8 cellular contexts compared by ENCODE assay signal in genomic region chr9:136944094-136944518, GRCh38. TPM values are rescaled to one million over a fixed set of nuclear protein-coding genes. Genes with fewer than 3 reads are reported as not detected.
DNase-seq lines count a peak whose midpoint lies in the region; ATAC-seq and TF ChIP-seq lines count a peak whose summit lies in the region.

No MANE protein-coding gene starts in this region.

- H3K27me3 Mint-ChIP-seq in CD8-positive, alpha-beta T cell (ENCODE audit: low read depth) = no peaks in the 10 kb centered on the region
- no peaks in the 10 kb centered on the region for H3K27me3 Mint-ChIP-seq in activated T-helper 1 cell treated with anti-CD3 and anti-CD28 coated beads, Interleukin-12 subunit alpha, Interleukin-12 subunit beta, Interleukin-2, Interleukin-4 antibody, amounts not matched to agents 30 ng/mL and 10 ng/mL and 1 ng/mL, durations not matched to agents 14 hours and 24 hours and 36 hours (ENCODE audit: insufficient read depth)

- no peaks in the 10 kb centered on the region for H3K9me3 Mint-ChIP-seq in CD8-positive, alpha-beta T cell
- H3K9me3 Mint-ChIP-seq in activated T-helper 1 cell treated with anti-CD3 and anti-CD28 coated beads, Interleukin-12 subunit alpha, Interleukin-12 subunit beta, Interleukin-2, Interleukin-4 antibody, amounts not matched to agents 30 ng/mL and 10 ng/mL and 1 ng/mL, durations not matched to agents 14 hours and 24 hours and 36 hours = no peaks in the 10 kb centered on the region

- peak overlapping the region; percentile 48 for H3K27ac ChIP-seq in CD8-positive, alpha-beta T cell (ENCODE audit: low read depth, low read length)

- CTCF ChIA-PET in CD8-positive, alpha-beta T cell (lab: Charles Lee) = interaction anchor here (0.8 to 1.8 kb wide), 8 partner anchors 10 to 167 kb away, joined by 3 to 6 read pairs (median 4); no protein-coding TSS in a partner anchor

- intact Hi-C loops in CD8-positive, alpha-beta T cell (cut with DNase I, micrococcal nuclease) = loop anchor here (1.0 to 2.0 kb wide), 11 partner anchors 34 to 279 kb away; partner anchors contain the start of genes TMEM141 (in 2 of the 2), TRAF2 (in 2 of the 2), ABCA2 (in 1 of the 2) and AJM1 (in 1 of the 2)
- intact Hi-C loops in activated T-helper 1 cell treated with anti-CD3 and anti-CD28 coated beads, Interleukin-12 subunit alpha, Interleukin-12 subunit beta, Interleukin-2, Interleukin-4 antibody, amounts not matched to agents 30 ng/mL and 10 ng/mL and 1 ng/mL, durations not matched to agents 14 hours and 24 hours and 36 hours (cut with micrococcal nuclease) = loop anchor here (1.0 kb wide), 6 partner anchors 34 to 137 kb away; partner anchors contain the start of genes AJM1, PAXX and RABL6

- H3K36me3 ChIP-seq in CD8-positive, alpha-beta T cell (ENCODE audit: insufficient read depth, low read length) = peaks cover 27% of the 10 kb centered on the region

- no peaks in the 10 kb centered on the region for H3K9me3 ChIP-seq in CD8-positive, alpha-beta T cell (ENCODE audit: low read length)

- POLR2A ChIA-PET in CD8-positive, alpha-beta T cell (lab: Charles Lee) = interaction anchor here (0.7 to 1.6 kb wide), 9 partner anchors 41 to 142 kb away, joined by 3 to 7 read pairs (median 4); partner anchors contain the start of genes AJM1, CLIC3, MAN1B1 and PAXX

- peak in 1 of 7 experiments; percentile 31 for DNase-seq in CD8-positive, alpha-beta T cell
- DNase-seq in GM19240 (ENCODE audit: insufficient read length, low spot score) (peak; percentile 65), glomerular visceral epithelial cell (ENCODE audit: extremely low spot score) (peak; percentile 58), retina (peak; percentile 58), NCI-H2107 (lab: John Stamatoyannopoulos, UW) (no peak), OCI-M2 (lab: John Stamatoyannopoulos, UW; ENCODE audit: unreplicated experiment) (no peak)
- no peak for DNase-seq in activated T-helper 1 cell treated with anti-CD3 and anti-CD28 coated beads, Interleukin-12 subunit alpha, Interleukin-12 subunit beta, Interleukin-2, Interleukin-4 antibody, amounts not matched to agents 30 ng/mL and 10 ng/mL and 1 ng/mL, durations not matched to agents 14 hours and 24 hours and 36 hours (ENCODE audit: low spot score)

- no peaks in the 10 kb centered on the region for H3K27me3 ChIP-seq in CD8-positive, alpha-beta T cell (ENCODE audit: insufficient read depth, low read length)

- TF ChIP-seq CTCF in CD8-positive, alpha-beta T cell (IDR thresholded peaks at IDR 0.05) = no peak

- H3K4me3 ChIP-seq in CD8-positive, alpha-beta T cell (ENCODE audit: low read depth, low read length) = peak overlapping the region; percentile 63

- no peak overlapping the region for H3K27ac Mint-ChIP-seq in CD8-positive, alpha-beta T cell
- peak overlapping the region; percentile 86 for H3K27ac Mint-ChIP-seq in activated T-helper 1 cell treated with anti-CD3 and anti-CD28 coated beads, Interleukin-12 subunit alpha, Interleukin-12 subunit beta, Interleukin-2, Interleukin-4 antibody, amounts not matched to agents 30 ng/mL and 10 ng/mL and 1 ng/mL, durations not matched to agents 14 hours and 24 hours and 36 hours

- H3K36me3 Mint-ChIP-seq in CD8-positive, alpha-beta T cell = peaks cover 36% of the 10 kb centered on the region
- peaks cover 15% of the 10 kb centered on the region for H3K36me3 Mint-ChIP-seq in activated T-helper 1 cell treated with anti-CD3 and anti-CD28 coated beads, Interleukin-12 subunit alpha, Interleukin-12 subunit beta, Interleukin-2, Interleukin-4 antibody, amounts not matched to agents 30 ng/mL and 10 ng/mL and 1 ng/mL, durations not matched to agents 14 hours and 24 hours and 36 hours (ENCODE audit: low read depth)

- H3K4me1 Mint-ChIP-seq in CD8-positive, alpha-beta T cell (ENCODE audit: low read depth) = peaks cover 10% of the 10 kb centered on the region
- H3K4me1 Mint-ChIP-seq in activated T-helper 1 cell treated with anti-CD3 and anti-CD28 coated beads, Interleukin-12 subunit alpha, Interleukin-12 subunit beta, Interleukin-2, Interleukin-4 antibody, amounts not matched to agents 30 ng/mL and 10 ng/mL and 1 ng/mL, durations not matched to agents 14 hours and 24 hours and 36 hours (ENCODE audit: low read depth) = peaks cover 5% of the 10 kb centered on the region

- H3K4me3 Mint-ChIP-seq in CD8-positive, alpha-beta T cell = peak overlapping the region; percentile 82
- H3K4me3 Mint-ChIP-seq in activated T-helper 1 cell treated with anti-CD3 and anti-CD28 coated beads, Interleukin-12 subunit alpha, Interleukin-12 subunit beta, Interleukin-2, Interleukin-4 antibody, amounts not matched to agents 30 ng/mL and 10 ng/mL and 1 ng/mL, durations not matched to agents 14 hours and 24 hours and 36 hours = peak overlapping the region; percentile 83

- peaks cover 16% of the 10 kb centered on the region for H3K4me1 ChIP-seq in CD8-positive, alpha-beta T cell (ENCODE audit: insufficient read depth, low read length)

- peak; percentile 28 for ATAC-seq in CD8-positive, alpha-beta T cell
- peak; percentile 27 for ATAC-seq in HG03565 (IDR thresholded peaks at IDR 0.05; ENCODE audit: unreplicated experiment)

RNA-seq across cellular contexts. Expression of gene FBXW5, which starts 0.4 kb away (rescaled TPM):
- 10 to 100 TPM; 38.4 to 39.5 TPM for total RNA-seq in CD8-positive, alpha-beta T cell
- total RNA-seq in activated T-helper 1 cell treated with anti-CD3 and anti-CD28 coated beads, Interleukin-12 subunit alpha, Interleukin-12 subunit beta, Interleukin-2, Interleukin-4 antibody, amounts not matched to agents 30 ng/mL and 10 ng/mL and 1 ng/mL, durations not matched to agents 14 hours and 24 hours and 36 hours = 92.5 and 96.2 TPM in 2 replicates

RNA-seq across cellular contexts. Expression of gene C8G, which starts 0.9 kb away (rescaled TPM):
- total RNA-seq in CD8-positive, alpha-beta T cell = not detected
- total RNA-seq in activated T-helper 1 cell treated with anti-CD3 and anti-CD28 coated beads, Interleukin-12 subunit alpha, Interleukin-12 subunit beta, Interleukin-2, Interleukin-4 antibody, amounts not matched to agents 30 ng/mL and 10 ng/mL and 1 ng/mL, durations not matched to agents 14 hours and 24 hours and 36 hours = 0.56 and 1.5 TPM in 2 replicates

RNA-seq across cellular contexts. Expression of gene LCN12, which starts 8.0 kb away (rescaled TPM):
- total RNA-seq in CD8-positive, alpha-beta T cell = 1 to 10 TPM; 1.0 to 2.4 TPM
- total RNA-seq in activated T-helper 1 cell treated with anti-CD3 and anti-CD28 coated beads, Interleukin-12 subunit alpha, Interleukin-12 subunit beta, Interleukin-2, Interleukin-4 antibody, amounts not matched to agents 30 ng/mL and 10 ng/mL and 1 ng/mL, durations not matched to agents 14 hours and 24 hours and 36 hours = 1.8 and 1.9 TPM in 2 replicates

RNA-seq across cellular contexts. Expression of gene PTGDS, which starts 33.2 kb away (rescaled TPM):
- 1 to 10 TPM; 7.5 to 7.8 TPM for total RNA-seq in CD8-positive, alpha-beta T cell
- total RNA-seq in activated T-helper 1 cell treated with anti-CD3 and anti-CD28 coated beads, Interleukin-12 subunit alpha, Interleukin-12 subunit beta, Interleukin-2, Interleukin-4 antibody, amounts not matched to agents 30 ng/mL and 10 ng/mL and 1 ng/mL, durations not matched to agents 14 hours and 24 hours and 36 hours = 0.36 TPM in 1 of 2 replicates, not detected in the other

RNA-seq across cellular contexts. Expression of gene LCNL1, which starts 38.7 kb away (rescaled TPM):
- under 1 TPM; 0.30 to 0.58 TPM for total RNA-seq in CD8-positive, alpha-beta T cell
- total RNA-seq in activated T-helper 1 cell treated with anti-CD3 and anti-CD28 coated beads, Interleukin-12 subunit alpha, Interleukin-12 subunit beta, Interleukin-2, Interleukin-4 antibody, amounts not matched to agents 30 ng/mL and 10 ng/mL and 1 ng/mL, durations not matched to agents 14 hours and 24 hours and 36 hours = not detected in 2 replicates

Comparison
In these comparisons a context has a peak if more than half of its experiments do, and no peak if none do; other contexts are left out.
1. DNase-seq: peak in GM19240 (single experiment), glomerular visceral epithelial cell (single experiment) and retina (single experiment); none in activated T-helper 1 cell treated with anti-CD3 and anti-CD28 coated beads, Interleukin-12 subunit alpha, Interleukin-12 subunit beta, Interleukin-2, Interleukin-4 antibody, amounts not matched to agents 30 ng/mL and 10 ng/mL and 1 ng/mL, durations not matched to agents 14 hours and 24 hours and 36 hours (single experiment), NCI-H2107 (single experiment) and OCI-M2 (single experiment).